10 cellular contexts compared by ENCODE assay signal in genomic region chr2:30310955-30311354, GRCh38.
DNase-seq lines count a peak whose midpoint lies in the region; ATAC-seq and TF ChIP-seq lines count a peak whose summit lies in the region.
"Had no signal": no experiment of that assay in that cellular context is flagged by ENCODE, and none has a peak within 500 bp of the region (broad histone marks: within the 10 kb centered on the region; RNA-seq: fewer than 3 reads in every experiment).

No MANE protein-coding gene starts in this region.

- no peak overlapping the region for H3K9ac ChIP-seq in DND-41 (ENCODE audit: low read depth, low read length)

- POLR2A ChIA-PET in activated naive CD8-positive, alpha-beta T cell treated with anti-CD3 and anti-CD28 coated beads, Interleukin-2, amount 10 ng/mL, durations not matched to agents 7 days and 5 days (lab: Charles Lee) = no interaction called here
- POLR2A ChIA-PET in CD4-positive, alpha-beta memory T cell (lab: Charles Lee; ENCODE audit: partially characterized antibody) = no interaction called here

- peak overlapping the region; percentile 11 for H3K4me3 Mint-ChIP-seq in activated naive CD8-positive, alpha-beta T cell treated with anti-CD3 and anti-CD28 coated beads, Interleukin-2, amount 10 ng/mL, durations not matched to agents 7 days and 5 days
- no peak overlapping the region for H3K4me3 Mint-ChIP-seq in CD4-positive, alpha-beta memory T cell

- intact Hi-C loops in posterior cingulate gyrus (cut with DNase I) = no loop called here
- intact Hi-C loops in CD4-positive, alpha-beta memory T cell (cut with micrococcal nuclease) = no loop called here

- H3K4me1 Mint-ChIP-seq in activated naive CD8-positive, alpha-beta T cell treated with anti-CD3 and anti-CD28 coated beads, Interleukin-2, amount 10 ng/mL, durations not matched to agents 7 days and 5 days = peaks cover 29% of the 10 kb centered on the region
- H3K4me1 Mint-ChIP-seq in CD4-positive, alpha-beta memory T cell = peaks cover 15 to 24% (median 22%) of the 10 kb centered on the region in 4 donors

- no peak overlapping the region for H2AFZ ChIP-seq in DND-41 (ENCODE audit: low read depth, low read length)

- peaks cover 20% of the 10 kb centered on the region for H3K4me1 ChIP-seq in DND-41 (ENCODE audit: insufficient read depth, low read length)
- H3K4me1 ChIP-seq in CD4-positive, alpha-beta memory T cell (ENCODE audit: insufficient read depth, low read length) = peaks cover 25% of the 10 kb centered on the region

- H3K36me3 Mint-ChIP-seq in activated naive CD8-positive, alpha-beta T cell treated with anti-CD3 and anti-CD28 coated beads, Interleukin-2, amount 10 ng/mL, durations not matched to agents 7 days and 5 days = peaks cover 3% of the 10 kb centered on the region
- H3K36me3 Mint-ChIP-seq in CD4-positive, alpha-beta memory T cell = no peaks in the 10 kb centered on the region

- ATAC-seq in DND-41 (ENCODE audit: insufficient read depth, low read depth) (peak; percentile 84), GM19438 (IDR thresholded peaks at IDR 0.05; ENCODE audit: low read depth, unreplicated experiment) (peak; percentile 70), HG03039 (IDR thresholded peaks at IDR 0.05; ENCODE audit: unreplicated experiment) (peak; percentile 57), HG03342 (IDR thresholded peaks at IDR 0.05; ENCODE audit: unreplicated experiment) (no peak)
- ATAC-seq in activated naive CD8-positive, alpha-beta T cell treated with anti-CD3 and anti-CD28 coated beads, Interleukin-2, amount 10 ng/mL, durations not matched to agents 7 days and 5 days (ENCODE audit: low read depth) = no peak

- H3K27ac ChIP-seq in DND-41 (ENCODE audit: low read length) = no peak overlapping the region
- no peak overlapping the region for H3K27ac ChIP-seq in CD4-positive, alpha-beta memory T cell (ENCODE audit: low read depth, low read length)

- no peak overlapping the region for H3K4me2 ChIP-seq in DND-41 (ENCODE audit: insufficient read depth, low read length)

- H4K20me1 ChIP-seq in DND-41 (ENCODE audit: insufficient read depth, low read length) = no peaks in the 10 kb centered on the region

- H3K27ac Mint-ChIP-seq in activated naive CD8-positive, alpha-beta T cell treated with anti-CD3 and anti-CD28 coated beads, Interleukin-2, amount 10 ng/mL, durations not matched to agents 7 days and 5 days = peak overlapping the region; percentile 53
- H3K27ac Mint-ChIP-seq in CD4-positive, alpha-beta memory T cell = peak overlapping the region in 3 of 7 donors; percentile 9 to 53 (median 32)

- peak; percentile 24 for TF ChIP-seq CTCF in DND-41 (IDR thresholded peaks at IDR 0.05; ENCODE audit: borderline replicate concordance, extremely low read depth, low read length, poor library complexity, severe bottlenecking)

- CTCF ChIA-PET in CD4-positive, alpha-beta memory T cell (lab: Charles Lee; ENCODE audit: partially characterized antibody) = interaction anchor here (0.5 to 1.4 kb wide), 4 partner anchors 15 to 399 kb away, joined by 3 to 4 read pairs (median 3); no protein-coding TSS in a partner anchor

- no peak overlapping the region for H3K4me3 ChIP-seq in DND-41 (ENCODE audit: low read depth in 1 of 2, low read length in 2 of 2)
- no peak overlapping the region for H3K4me3 ChIP-seq in CD4-positive, alpha-beta memory T cell (ENCODE audit: low read length in 2 of 2)

- H3K79me2 ChIP-seq in DND-41 (ENCODE audit: insufficient read depth, low read length) = no peaks in the 10 kb centered on the region

- H3K36me3 ChIP-seq in DND-41 (ENCODE audit: insufficient read depth, low read length) = no peaks in the 10 kb centered on the region
- H3K36me3 ChIP-seq in CD4-positive, alpha-beta memory T cell (ENCODE audit: insufficient read depth, low read length) = no peaks in the 10 kb centered on the region

- H3K27me3 ChIP-seq in DND-41 (ENCODE audit: insufficient read depth, low read length, poor library complexity) = no peaks in the 10 kb centered on the region
- H3K27me3 ChIP-seq in CD4-positive, alpha-beta memory T cell (ENCODE audit: insufficient read depth, low read length) = no peaks in the 10 kb centered on the region

- H3K9me3 ChIP-seq in DND-41 (ENCODE audit: insufficient read depth, low read length, severe bottlenecking) = no peaks in the 10 kb centered on the region
- H3K9me3 ChIP-seq in CD4-positive, alpha-beta memory T cell (ENCODE audit: control insufficient read depth in 1 of 2, low read length in 2 of 2) = no peaks in the 10 kb centered on the region

- H3K9me3 Mint-ChIP-seq in activated naive CD8-positive, alpha-beta T cell treated with anti-CD3 and anti-CD28 coated beads, Interleukin-2, amount 10 ng/mL, durations not matched to agents 7 days and 5 days = peaks cover 7% of the 10 kb centered on the region
- peaks cover 0 to 7% (median 4%) of the 10 kb centered on the region in 8 donors for H3K9me3 Mint-ChIP-seq in CD4-positive, alpha-beta memory T cell

- DNase-seq in DND-41 (peak; percentile 64), posterior cingulate gyrus (no peak), medulla oblongata (ENCODE audit: extremely low spot score) (no peak)
- no peak for DNase-seq in activated naive CD8-positive, alpha-beta T cell treated with anti-CD3 and anti-CD28 coated beads, Interleukin-2, amount 10 ng/mL, durations not matched to agents 7 days and 5 days
- DNase-seq in CD4-positive, alpha-beta memory T cell = no peak
- DNase-seq: kidney, NCI-H510A had no signal

- no peaks in the 10 kb centered on the region for H3K27me3 Mint-ChIP-seq in activated naive CD8-positive, alpha-beta T cell treated with anti-CD3 and anti-CD28 coated beads, Interleukin-2, amount 10 ng/mL, durations not matched to agents 7 days and 5 days
- no peaks in the 10 kb centered on the region for H3K27me3 Mint-ChIP-seq in CD4-positive, alpha-beta memory T cell

Comparison
In these comparisons a context has a peak if more than half of its experiments do, and no peak if none do; other contexts are left out.
1. ATAC-seq: peak in DND-41 (single experiment), GM19438 (single experiment) and HG03039 (single experiment); none in activated naive CD8-positive, alpha-beta T cell treated with anti-CD3 and anti-CD28 coated beads, Interleukin-2, amount 10 ng/mL, durations not matched to agents 7 days and 5 days (single experiment) and HG03342 (single experiment).